Comparison of ENCODE assay signal across 14 cellular contexts in the genomic region with DNA sequence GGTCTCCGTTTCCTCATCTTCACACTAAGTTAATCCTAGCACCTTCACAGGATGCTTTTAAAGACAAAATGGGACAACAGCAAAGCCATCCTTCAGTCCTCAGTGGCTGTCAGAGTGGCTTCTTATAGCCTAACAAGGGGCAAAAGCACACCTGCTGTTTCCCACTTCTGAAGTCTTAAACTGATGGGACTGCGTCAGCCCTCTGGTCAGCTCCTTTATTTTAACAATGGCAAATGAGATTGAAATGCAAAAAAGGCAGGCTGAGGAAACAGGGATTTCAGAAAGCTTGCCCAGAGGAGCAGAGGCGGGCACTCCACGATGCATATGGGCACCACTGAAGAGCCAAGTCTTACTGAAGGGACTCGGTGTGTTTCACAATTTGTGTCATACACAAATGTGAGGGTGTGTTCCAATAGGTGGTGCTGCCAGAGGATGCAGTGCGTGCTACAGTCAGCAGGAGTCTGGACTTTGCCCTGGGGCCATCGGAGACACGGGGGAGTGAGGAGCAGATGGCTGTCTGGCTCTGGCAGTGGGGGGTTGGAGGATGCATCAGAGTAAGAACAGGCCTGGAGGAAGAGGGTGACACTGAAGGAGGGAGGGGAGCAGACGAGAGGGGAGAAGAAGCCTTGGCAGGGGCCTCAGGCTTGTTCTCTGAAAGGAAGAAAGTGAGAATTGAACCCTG. TPM values are rescaled to one million over a fixed set of nuclear protein-coding genes. Genes with fewer than 3 reads are reported as not detected.
DNase-seq lines count a peak whose midpoint lies in the region; TF ChIP-seq lines count a peak whose summit lies in the region.
"Had no signal": no experiment of that assay in that cellular context is flagged by ENCODE, and none has a peak within 500 bp of the region (broad histone marks: within the 10 kb centered on the region; RNA-seq: fewer than 3 reads in every experiment).

No MANE protein-coding gene starts in this region.

- H3K56ac ChIP-seq in H9 (ENCODE audit: insufficient read length, low read depth, low read length): no peak overlapping the region

- no peak overlapping the region for H2BK12ac ChIP-seq in H9 (ENCODE audit: insufficient read length, low read depth, low read length)

- H3K9me3 ChIP-seq in H9 (ENCODE audit: control insufficient read depth, low read depth, low read length): no peaks in the 10 kb centered on the region
- H3K9me3 ChIP-seq: spleen, thoracic aorta had no signal

- peaks cover 13% of the 10 kb centered on the region for H3K4me1 ChIP-seq in H9 (ENCODE audit: insufficient read depth, low read length)
- H3K4me1 ChIP-seq: spleen had no signal

- H3K14ac ChIP-seq in H9 (ENCODE audit: insufficient read depth, low read length): no peak overlapping the region

- no peak overlapping the region for H4K91ac ChIP-seq in H9 (ENCODE audit: insufficient read length, low read depth, low read length)

- H4K5ac ChIP-seq in H9 (ENCODE audit: insufficient read length, low read depth, low read length): no peak overlapping the region

- no peak overlapping the region for H2BK20ac ChIP-seq in H9 (ENCODE audit: low read depth, low read length, poor library complexity, severe bottlenecking)

- H3K4ac ChIP-seq in H9 (ENCODE audit: low read depth, low read length): no peak overlapping the region

- no peaks in the 10 kb centered on the region for H3K23me2 ChIP-seq in H9 (ENCODE audit: insufficient read length, low read depth, low read length, poor library complexity, severe bottlenecking)

- H2AFZ ChIP-seq in H9 (ENCODE audit: low read length): no peak overlapping the region

- DNase-seq in H9 (peak; percentile 74), NCI-H446 treated with DMSO at 0.1 percent for 48 hours (lab: John Stamatoyannopoulos, UW) (peak; percentile 47), brain microvascular endothelial cell (no peak), mesothelial cell of epicardium (ENCODE audit: low spot score in 2 of 2, unreplicated experiment in 2 of 2) (peak in 1 of 2 experiments; percentile 48), G401 (ENCODE audit: low spot score) (no peak), NCI-H2029 treated with DMSO at 0.1 percent for 48 hours (lab: John Stamatoyannopoulos, UW) (no peak), D341Med (ENCODE audit: low spot score) (no peak)
- no peak for DNase-seq in activated CD4-positive, alpha-beta T cell treated with anti-CD3 and anti-CD28 coated beads for 4 hours
- DNase-seq: activated CD4-positive, alpha-beta T cell treated with anti-CD3 and anti-CD28 coated beads, Interleukin-2, amount 10 ng/mL, durations not matched to agents 24 days and 14 days; nucleus accumbens; spleen had no signal

- in situ Hi-C loops in brain microvascular endothelial cell (cut with HindIII; ENCODE audit: low pct_ligation_motif_present, low sequenced_read_pairs) (no loop called here), G401 (cut with HindIII; ENCODE audit: low sequenced_read_pairs) (no loop called here)

- no peaks in the 10 kb centered on the region for H3K79me2 ChIP-seq in H9 (ENCODE audit: insufficient read depth, low read length)

- H3K27me3 ChIP-seq in H9 (ENCODE audit: insufficient read depth, low read length): no peaks in the 10 kb centered on the region
- H3K27me3 ChIP-seq in brain microvascular endothelial cell (replicated peaks): no peaks in the 10 kb centered on the region

- H3K36me3 Mint-ChIP-seq in H9 (ENCODE audit: insufficient read depth in 1 of 3, low read depth in 3 of 3): no peaks in the 10 kb centered on the region; a peak in 1 of 7 replicates
- H3K36me3 Mint-ChIP-seq in mesothelial cell of epicardium: peaks cover 4% of the 10 kb centered on the region
- H3K36me3 Mint-ChIP-seq: CD14-positive monocyte had no signal

- H2AK5ac ChIP-seq in H9 (ENCODE audit: insufficient read length, low read length): no peak overlapping the region

- H3K4me3 Mint-ChIP-seq in H9: peak overlapping the region in 1 of 2 experiments; percentile 21; a peak in 3 of 5 replicates
- H3K4me3 Mint-ChIP-seq in mesothelial cell of epicardium: no peak overlapping the region
- H3K4me3 Mint-ChIP-seq: activated CD4-positive, alpha-beta T cell treated with anti-CD3 and anti-CD28 coated beads, Interleukin-2, amount 10 ng/mL, durations not matched to agents 24 days and 14 days; activated T-helper 1 cell treated with anti-CD3 and anti-CD28 coated beads, Interleukin-12 subunit alpha, Interleukin-12 subunit beta, Interleukin-2, Interleukin-4 antibody, amounts not matched to agents 30 ng/mL and 10 ng/mL and 1 ng/mL, durations not matched to agents 14 hours and 24 hours and 36 hours had no signal

- no peak overlapping the region for H2BK5ac ChIP-seq in H9 (ENCODE audit: insufficient read length, low read length)

- H3T11ph ChIP-seq in H9 (ENCODE audit: low read length): no peak overlapping the region

- no CpG with 5 or more reads among the region's 9 CpGs for WGBS in H9 (ENCODE audit: extremely low coverage, insufficient read length, low lambda C conversion rate)

- H3K4me1 Mint-ChIP-seq in H9 (peaks cover 27 to 31% of the 10 kb centered on the region in 2 experiments), mesothelial cell of epicardium (peaks cover 20% of the 10 kb centered on the region)
- H3K4me1 Mint-ChIP-seq: activated CD4-positive, alpha-beta T cell treated with anti-CD3 and anti-CD28 coated beads, Interleukin-2, amount 10 ng/mL, durations not matched to agents 24 days and 14 days had no signal

- no peak overlapping the region for H2BK120ac ChIP-seq in H9 (ENCODE audit: low read depth, low read length, poor library complexity, severe bottlenecking)

- H3K9me3 Mint-ChIP-seq in H9 (no peaks in the 10 kb centered on the region), mesothelial cell of epicardium (no peaks in the 10 kb centered on the region)
- H3K9me3 Mint-ChIP-seq: activated CD4-positive, alpha-beta T cell treated with anti-CD3 and anti-CD28 coated beads, Interleukin-2, amount 10 ng/mL, durations not matched to agents 24 days and 14 days; activated T-helper 1 cell treated with anti-CD3 and anti-CD28 coated beads, Interleukin-12 subunit alpha, Interleukin-12 subunit beta, Interleukin-2, Interleukin-4 antibody, amounts not matched to agents 30 ng/mL and 10 ng/mL and 1 ng/mL, durations not matched to agents 14 hours and 24 hours and 36 hours had no signal

- H3K27me3 Mint-ChIP-seq in H9 (ENCODE audit: low read depth): peaks cover 3% of the 10 kb centered on the region; the same call in 1 of the 2 replicates
- no peaks in the 10 kb centered on the region for H3K27me3 Mint-ChIP-seq in mesothelial cell of epicardium (ENCODE audit: low read depth)

- no peak overlapping the region for H3K9ac ChIP-seq in H9 (ENCODE audit: extremely low read depth, insufficient read length, low read length)

- peak overlapping the region; percentile 6 for H3K4me2 ChIP-seq in H9 (ENCODE audit: insufficient read depth, insufficient read length, low read length)

- H3K27ac Mint-ChIP-seq in H9 (peak overlapping the region in 1 of 3 experiments; percentile 9; a peak in 2 of 7 replicates), mesothelial cell of epicardium (peak overlapping the region; percentile 23)
- H3K27ac Mint-ChIP-seq: activated CD4-positive, alpha-beta T cell treated with anti-CD3 and anti-CD28 coated beads, Interleukin-2, amount 10 ng/mL, durations not matched to agents 24 days and 14 days; activated T-helper 1 cell treated with anti-CD3 and anti-CD28 coated beads, Interleukin-12 subunit alpha, Interleukin-12 subunit beta, Interleukin-2, Interleukin-4 antibody, amounts not matched to agents 30 ng/mL and 10 ng/mL and 1 ng/mL, durations not matched to agents 14 hours and 24 hours and 36 hours; CD14-positive monocyte had no signal

- no peak overlapping the region for H3K23ac ChIP-seq in H9 (ENCODE audit: insufficient read length, low read depth, low read length)

- H4K8ac ChIP-seq in H9 (replicated peaks; ENCODE audit: insufficient read length, low read depth, low read length): no peak overlapping the region

- no peak overlapping the region for H3K18ac ChIP-seq in H9 (ENCODE audit: insufficient read length, low read depth, low read length)

- H4K20me1 ChIP-seq in H9 (ENCODE audit: control insufficient read depth, insufficient read depth, insufficient read length): no peaks in the 10 kb centered on the region

- TF ChIP-seq CTCF in H9 (conservative IDR thresholded peaks at IDR 0.05) (peak; percentile 42; the same call in 2 of the 3 replicates), brain microvascular endothelial cell (IDR thresholded peaks at IDR 0.05; ENCODE audit: low read depth, low read length, missing control alignments) (peak; percentile 30), mesothelial cell of epicardium (IDR thresholded peaks at IDR 0.05; ENCODE audit: unreplicated experiment) (no peak)

- H3K27ac ChIP-seq in H9 (ENCODE audit: insufficient read length, low read depth, low read length) (no peak overlapping the region), brain microvascular endothelial cell (no peak overlapping the region)
- H3K27ac ChIP-seq: spleen, thoracic aorta had no signal

- H3K4me3 ChIP-seq in brain microvascular endothelial cell (ENCODE audit: low read depth, low read length): no peak overlapping the region
- H3K4me3 ChIP-seq: spleen, thoracic aorta had no signal

- H2BK15ac ChIP-seq in H9 (ENCODE audit: low read depth, low read length): no peak overlapping the region

- H3K79me1 ChIP-seq in H9 (ENCODE audit: insufficient read depth, low read depth, low read length, poor library complexity, severe bottlenecking): no peaks in the 10 kb centered on the region

- no peaks in the 10 kb centered on the region for H3K36me3 ChIP-seq in brain microvascular endothelial cell (replicated peaks)
- H3K36me3 ChIP-seq: spleen, thoracic aorta had no signal

RNA-seq across cellular contexts. Expression of gene TENM4, which starts 47.3 kb away (rescaled TPM):
- total RNA-seq in H9 (2021) (4.3 and 4.6 TPM in 2 replicates), mesothelial cell of epicardium (177 to 187 TPM (median 181 TPM) in 3 replicates)
- 18.6 and 18.7 TPM in 2 replicates for total RNA-seq in G401 (2014; rRNA removed; shearing (Covaris generic))
- total RNA-seq: activated CD4-positive, alpha-beta T cell treated with anti-CD3 and anti-CD28 coated beads, Interleukin-2, amount 10 ng/mL, durations not matched to agents 24 days and 14 days had no signal

Comparison
In these comparisons a context has a peak if more than half of its experiments do, and no peak if none do; other contexts are left out.
1. DNase-seq: peak in H9 (single experiment) and NCI-H446 treated with DMSO at 0.1 percent for 48 hours (single experiment); none in brain microvascular endothelial cell (single experiment), G401 (single experiment), activated CD4-positive, alpha-beta T cell treated with anti-CD3 and anti-CD28 coated beads for 4 hours (0 of 2), NCI-H2029 treated with DMSO at 0.1 percent for 48 hours (single experiment) and D341Med (single experiment).